Comparison of ENCODE assay signal across 1 cellular context in genomic region chr6:40350193-40350941, GRCh38.
A peak's percentile ranks its signal among the peaks of the same experiment; 100 is the strongest.
TF ChIP-seq lines count a peak whose summit lies in the region.

No MANE protein-coding gene starts in this region.

TF ChIP-seq in GM12878, 131 proteins besides CTCF, POLR2A, EP300 and RAD21 (continues in another document):
- TF ChIP-seq RELB (IDR thresholded peaks at IDR 0.05; ENCODE audit: low read depth) (no peak), GABPA (IDR thresholded peaks at IDR 0.05; ENCODE audit: low read depth) (no peak), BHLHE40 (IDR thresholded peaks at IDR 0.05; ENCODE audit: borderline replicate concordance in 1 of 2, low read depth in 2 of 2, low read length in 1 of 2) (no peak), PRDM15 (CRISPR knock-in tag; IDR thresholded peaks at IDR 0.05) (no peak), GATAD2B (conservative IDR thresholded peaks at IDR 0.05; ENCODE audit: low read depth) (no peak), KDM1A (IDR thresholded peaks at IDR 0.05; ENCODE audit: borderline replicate concordance) (no peak), SKIL (IDR thresholded peaks at IDR 0.05; ENCODE audit: low read depth, poor library complexity, severe bottlenecking) (no peak), SMAD1 (IDR thresholded peaks at IDR 0.05; ENCODE audit: low read depth, partially characterized antibody) (no peak), KLF5 (IDR thresholded peaks at IDR 0.05; ENCODE audit: partially characterized antibody) (no peak), JUNB (IDR thresholded peaks at IDR 0.05) (no peak), ATF2 (IDR thresholded peaks at IDR 0.05; ENCODE audit: low read length) (no peak), BCL3 (IDR thresholded peaks at IDR 0.05; ENCODE audit: borderline replicate concordance, insufficient read depth, low read depth, low read length, poor library complexity, severe bottlenecking) (peak; percentile 78), ZBED1 (IDR thresholded peaks at IDR 0.05; ENCODE audit: borderline replicate concordance) (no peak), BCLAF1 (IDR thresholded peaks at IDR 0.05) (no peak), SUZ12 (IDR thresholded peaks at IDR 0.05; ENCODE audit: unreplicated experiment) (no peak), NR2C2 (IDR thresholded peaks at IDR 0.05; ENCODE audit: borderline replicate concordance, control insufficient read depth, insufficient read length, low read depth) (peak; percentile 36), MTA2 (IDR thresholded peaks at IDR 0.05; ENCODE audit: low read depth) (no peak), RFX5 (IDR thresholded peaks at IDR 0.05; ENCODE audit: low read depth, low read length) (no peak), WRNIP1 (IDR thresholded peaks at IDR 0.05; ENCODE audit: borderline replicate concordance, low read depth, low read length) (no peak), NFYA (IDR thresholded peaks at IDR 0.05; ENCODE audit: borderline replicate concordance, low read depth, low read length) (no peak), BACH1 (IDR thresholded peaks at IDR 0.05; ENCODE audit: borderline replicate concordance) (no peak), MEF2A (IDR thresholded peaks at IDR 0.05; ENCODE audit: insufficient read depth, low read depth, low read length) (no peak), CEBPZ (IDR thresholded peaks at IDR 0.05; ENCODE audit: low read depth, low read length) (no peak), HDAC6 (IDR thresholded peaks at IDR 0.05; ENCODE audit: unreplicated experiment) (no peak), PBX3 (IDR thresholded peaks at IDR 0.05; ENCODE audit: insufficient replicate concordance, low read depth, low read length) (peak; percentile 0), TBL1XR1 (IDR thresholded peaks at IDR 0.05; ENCODE audit: low read depth, low read length) (no peak), PAX5 (IDR thresholded peaks at IDR 0.05; ENCODE audit: borderline replicate concordance, low read depth, low read length) (no peak), STAT3 (IDR thresholded peaks at IDR 0.05; ENCODE audit: low read depth, low read length) (no peak), ZSCAN29 (IDR thresholded peaks at IDR 0.05) (no peak), YY1 (IDR thresholded peaks at IDR 0.05; ENCODE audit: low read depth, low read length) (no peak), CBX3 (IDR thresholded peaks at IDR 0.05; ENCODE audit: borderline replicate concordance, low read depth) (no peak), PAX8 (IDR thresholded peaks at IDR 0.05) (no peak), USF1 (IDR thresholded peaks at IDR 0.05; ENCODE audit: borderline replicate concordance, extremely low read length, insufficient read depth, low read depth, low read length) (no peak), ESRRA (IDR thresholded peaks at IDR 0.05; ENCODE audit: low read length) (no peak), NFXL1 (IDR thresholded peaks at IDR 0.05; ENCODE audit: borderline replicate concordance) (no peak), USF2 (IDR thresholded peaks at IDR 0.05; ENCODE audit: borderline replicate concordance, low read depth, low read length) (no peak)
